ENCODE assay signal across 1 cellular context in genomic region chr3:159861369-159861987, GRCh38.
TF ChIP-seq lines count a peak whose summit lies in the region.

No MANE protein-coding gene starts in this region.

TF ChIP-seq in GM12878, 131 proteins besides CTCF, POLR2A, EP300 and RAD21 (continued from another document and continues in another):
- no peak for TF ChIP-seq RB1 (IDR thresholded peaks at IDR 0.05; ENCODE audit: borderline replicate concordance)
- no peak for TF ChIP-seq SREBF1 (IDR thresholded peaks at IDR 0.05; ENCODE audit: low read length)
- peak; percentile 81 to 87 for TF ChIP-seq IKZF2 (IDR thresholded peaks at IDR 0.05)
- no peak for TF ChIP-seq ZNF687 (IDR thresholded peaks at IDR 0.05)
- no peak for TF ChIP-seq PRDM15 (CRISPR knock-in tag; IDR thresholded peaks at IDR 0.05)
- no peak for TF ChIP-seq SIX5 (IDR thresholded peaks at IDR 0.05; ENCODE audit: low read depth, low read length, severe bottlenecking)
- peak; percentile 49; the same call in 1 of the 2 replicates for TF ChIP-seq RELB (IDR thresholded peaks at IDR 0.05; ENCODE audit: low read depth)
- TF ChIP-seq YY1 (IDR thresholded peaks at IDR 0.05; ENCODE audit: low read depth, low read length): no peak
- peak in 1 of 2 experiments; percentile 93; a peak in 2 of 4 replicates for TF ChIP-seq ETV6 (conservative IDR thresholded peaks at IDR 0.05 in 1 of 2, IDR thresholded peaks at IDR 0.05 in 1 of 2; ENCODE audit: borderline replicate concordance in 1 of 2, low read depth in 1 of 2)
- no peak for TF ChIP-seq NFYA (IDR thresholded peaks at IDR 0.05; ENCODE audit: borderline replicate concordance, low read depth, low read length)
- no peak for TF ChIP-seq ZBTB40 (IDR thresholded peaks at IDR 0.05; ENCODE audit: borderline replicate concordance)
- no peak for TF ChIP-seq ATF3 (IDR thresholded peaks at IDR 0.05; ENCODE audit: borderline replicate concordance, extremely low read depth, low read depth, low read length)
- no peak for TF ChIP-seq STAT3 (IDR thresholded peaks at IDR 0.05; ENCODE audit: low read depth, low read length)
- no peak for TF ChIP-seq NR2C2 (IDR thresholded peaks at IDR 0.05; ENCODE audit: borderline replicate concordance, control insufficient read depth, insufficient read length, low read depth)
- no peak for TF ChIP-seq MAX (IDR thresholded peaks at IDR 0.05; ENCODE audit: low read depth, low read length)
- TF ChIP-seq TCF12 (IDR thresholded peaks at IDR 0.05; ENCODE audit: low read depth, low read length): no peak
- no peak for TF ChIP-seq ASH2L (IDR thresholded peaks at IDR 0.05; ENCODE audit: borderline replicate concordance, low read depth)
- no peak; the same call in 1 of the 2 replicates for TF ChIP-seq SPI1 (IDR thresholded peaks at IDR 0.05; ENCODE audit: borderline replicate concordance, insufficient read depth, low read depth, low read length)
- TF ChIP-seq POLR2AphosphoS5 (IDR thresholded peaks at IDR 0.05; ENCODE audit: low read length): no peak
- peak; percentile 51; the same call in 1 of the 2 replicates for TF ChIP-seq ZBED1 (IDR thresholded peaks at IDR 0.05; ENCODE audit: borderline replicate concordance)
- 0 out of 4 replicates have a peak, but pooled peaks of 1 of the 2 experiments have one; percentile 51 for TF ChIP-seq CEBPB (IDR thresholded peaks at IDR 0.05; ENCODE audit: borderline replicate concordance in 1 of 2, low read depth in 2 of 2, low read length in 2 of 2)
- peak; percentile 78 for TF ChIP-seq IKZF1 (conservative IDR thresholded peaks at IDR 0.05)
- no peak for TF ChIP-seq NRF1 (conservative IDR thresholded peaks at IDR 0.05; ENCODE audit: low read depth, low read length)
- TF ChIP-seq KLF5 (IDR thresholded peaks at IDR 0.05; ENCODE audit: partially characterized antibody): no peak
- no peak for TF ChIP-seq STAT1 (conservative IDR thresholded peaks at IDR 0.05)
- no peak for TF ChIP-seq E2F4 (IDR thresholded peaks at IDR 0.05; ENCODE audit: low read depth, low read length)
- TF ChIP-seq USF1 (IDR thresholded peaks at IDR 0.05; ENCODE audit: borderline replicate concordance, extremely low read length, insufficient read depth, low read depth, low read length): no peak
- peak; percentile 59; the same call in 1 of the 2 replicates for TF ChIP-seq PAX5 (IDR thresholded peaks at IDR 0.05; ENCODE audit: borderline replicate concordance, low read depth, low read length)
- TF ChIP-seq CEBPZ (IDR thresholded peaks at IDR 0.05; ENCODE audit: low read depth, low read length): no peak
- peak; percentile 58; the same call in 1 of the 2 replicates for TF ChIP-seq TCF7 (IDR thresholded peaks at IDR 0.05; ENCODE audit: borderline replicate concordance)
- no peak for TF ChIP-seq CHD2 (IDR thresholded peaks at IDR 0.05; ENCODE audit: borderline replicate concordance, low read depth, low read length)
- TF ChIP-seq NKRF (conservative IDR thresholded peaks at IDR 0.05): no peak
- TF ChIP-seq ZNF207 (IDR thresholded peaks at IDR 0.05; ENCODE audit: borderline replicate concordance): no peak
- no peak for TF ChIP-seq CBX5 (IDR thresholded peaks at IDR 0.05; ENCODE audit: low read depth)
